Comparison of ENCODE assay signal across 8 cellular contexts in the genomic region with DNA sequence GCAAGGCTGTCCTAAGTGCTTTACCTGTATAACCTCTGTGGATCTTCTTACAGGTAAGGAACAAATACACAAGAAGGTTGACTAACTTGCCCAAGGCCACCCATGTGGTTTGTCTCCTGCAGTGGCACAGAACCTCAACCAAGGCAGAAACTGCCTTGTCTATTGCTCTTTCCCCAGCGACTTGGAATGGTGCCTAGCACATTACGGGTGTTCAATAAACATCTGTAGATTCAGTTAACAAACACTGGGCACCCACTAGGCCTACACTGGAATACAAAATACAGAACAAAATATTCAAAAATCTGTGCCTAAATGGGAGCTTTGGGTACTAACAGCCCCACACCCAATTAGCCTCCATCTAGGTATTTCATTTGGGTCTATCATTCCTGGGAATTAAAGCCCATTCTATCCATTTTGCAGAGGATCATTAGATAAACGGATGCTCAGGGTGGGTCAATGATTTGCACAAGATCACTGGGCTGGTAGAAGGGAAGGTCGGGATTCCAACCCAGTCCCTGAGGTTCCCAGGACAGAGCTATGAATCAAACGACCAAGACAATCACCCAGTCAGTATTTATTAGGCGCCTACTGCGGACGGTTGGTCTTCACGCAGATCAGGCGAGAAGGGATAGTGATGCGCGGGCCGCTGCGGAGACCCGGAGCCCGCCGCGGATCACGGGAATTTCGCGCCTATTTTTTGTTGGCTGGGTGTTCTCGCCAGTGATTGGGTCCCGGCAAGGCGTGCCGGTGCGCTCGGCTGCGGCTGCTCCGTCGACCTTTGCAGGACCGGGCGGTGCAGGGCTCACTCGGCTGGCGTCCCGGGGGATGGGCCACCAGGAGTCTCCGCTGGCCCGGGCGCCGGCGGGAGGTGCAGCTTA. TPM values are rescaled to one million over a fixed set of nuclear protein-coding genes. Genes with fewer than 3 reads are reported as not detected.
A peak's percentile ranks its signal among the peaks of the same experiment; 100 is the strongest.
DNase-seq lines count a peak whose midpoint lies in the region; ATAC-seq, FAIRE-seq and TF ChIP-seq lines count a peak whose summit lies in the region.

A gene (plus strand): TSS at position 771 of the 878 bp plus-strand sequence. CDS start 55 bp downstream, at position 826.

- H3K27ac ChIP-seq in MM.1S (ENCODE audit: low read length), result peak within 1 kb of the TSS; percentile 97
- H3K27ac ChIP-seq in layer of hippocampus (ENCODE audit: low read depth, low read length), result peak within 1 kb of the TSS; percentile 100

- peaks cover 15% of the 10 kb centered on the region; the same call in 1 of the 2 replicates for H3F3A ChIP-seq in MM.1S (ENCODE audit: insufficient read depth, low read length)

- DNase-seq in MM.1S, result peak; percentile 81
- peak; percentile 38 for DNase-seq in bronchial epithelial cell (ENCODE audit: low read depth)
- DNase-seq in stimulated activated CD4-positive, alpha-beta T cell treated with anti-CD3 and anti-CD28 coated beads, Interleukin-4, amount 100 ng/mL, for 1 hour, result peak; percentile 70
- DNase-seq in glomerular visceral epithelial cell (ENCODE audit: extremely low spot score), result no peak

- peaks cover 14% of the 10 kb centered on the region for H3K4me1 ChIP-seq in MM.1S (ENCODE audit: low read length)

- no peaks in the 10 kb centered on the region for H3K9me2 ChIP-seq in MM.1S (replicated peaks; ENCODE audit: insufficient read depth, low read length)

- peak within 1 kb of the TSS; percentile 85 for H2AFZ ChIP-seq in MM.1S (ENCODE audit: low read length)

- H3K9me3 ChIP-seq in MM.1S (replicated peaks; ENCODE audit: insufficient read depth, low read length), result no peaks in the 10 kb centered on the region

- TF ChIP-seq CTCF in MM.1S (IDR thresholded peaks at IDR 0.05; ENCODE audit: low read length) (no peak), bronchial epithelial cell (IDR thresholded peaks at IDR 0.05; ENCODE audit: insufficient read depth, low read length, severe bottlenecking) (no peak)

- intact Hi-C loops in T-helper 1 cell treated with Interleukin-12 subunit alpha and Interleukin-12 subunit beta and Interleukin-4 antibody, amounts not matched to agents 30 ng/mL and 1 ng/mL, for 36 hours (cut with micrococcal nuclease), result loop anchor here (1.0 to 10.0 kb wide), 5 partner anchors 94 to 1071 kb away; a partner anchor contains a TSS

- H3K36me3 ChIP-seq in MM.1S (replicated peaks; ENCODE audit: insufficient read depth, low read length) (no peaks in the 10 kb centered on the region), bronchial epithelial cell (ENCODE audit: control insufficient read depth, insufficient read depth, low read length) (peaks cover 1% of the 10 kb centered on the region)

- no peaks in the 10 kb centered on the region for H4K20me1 ChIP-seq in MM.1S (ENCODE audit: insufficient read depth, low read length)

- H3K4me2 ChIP-seq in MM.1S (ENCODE audit: low read depth, low read length), result peak within 1 kb of the TSS; percentile 59

- H3K4me3 ChIP-seq in MM.1S (ENCODE audit: low read length) (peak within 1 kb of the TSS; percentile 93), bronchial epithelial cell (ENCODE audit: low read depth, low read length) (peak within 1 kb of the TSS; percentile 83)

- ATAC-seq in GM18498 (IDR thresholded peaks at IDR 0.05; ENCODE audit: unreplicated experiment) (peak; percentile 49), HG02571 (IDR thresholded peaks at IDR 0.05; ENCODE audit: unreplicated experiment) (peak; percentile 48)

- no peak for FAIRE-seq in bronchial epithelial cell (lab: Jason Lieb, UNC)

- H3K79me2 ChIP-seq in MM.1S (ENCODE audit: low read length), result peaks cover 35% of the 10 kb centered on the region

- peak within 1 kb of the TSS; percentile 98 for H3K9ac ChIP-seq in MM.1S (ENCODE audit: low read length)

- H3K27me3 ChIP-seq in MM.1S (replicated peaks; ENCODE audit: insufficient read depth, low read length) (no peaks in the 10 kb centered on the region), bronchial epithelial cell (ENCODE audit: control insufficient read depth, insufficient read depth, low read length) (no peaks in the 10 kb centered on the region), layer of hippocampus (ENCODE audit: control insufficient read depth, insufficient read depth, low read length) (no peaks in the 10 kb centered on the region)

RNA-seq across cellular contexts. Expression of the gene that starts here (rescaled TPM):
- 18.3 and 18.5 TPM in 2 replicates for total RNA-seq in T-helper 1 cell treated with Interleukin-12 subunit alpha and Interleukin-12 subunit beta and Interleukin-4 antibody, amounts not matched to agents 30 ng/mL and 1 ng/mL, for 36 hours
- total RNA-seq in bronchial epithelial cell, result 20.0 TPM in 2 replicates
